Comparison of ENCODE assay signal across 23 cellular contexts in genomic region chr11:111306321-111306720, GRCh38. TPM values are rescaled to one million over a fixed set of nuclear protein-coding genes. Genes with fewer than 3 reads are reported as not detected.
DNase-seq lines count a peak whose midpoint lies in the region; ATAC-seq and TF ChIP-seq lines count a peak whose summit lies in the region.
"Had no signal": no experiment of that assay in that cellular context is flagged by ENCODE, and none has a peak within 500 bp of the region (broad histone marks: within the 10 kb centered on the region; RNA-seq: fewer than 3 reads in every experiment).

No MANE protein-coding gene starts in this region.

- H3K9me3 ChIP-seq in esophagus muscularis mucosa, result no peaks in the 10 kb centered on the region
- no peaks in the 10 kb centered on the region for H3K9me3 ChIP-seq in stomach
- H3K9me3 ChIP-seq in left lung, result no peaks in the 10 kb centered on the region
- H3K9me3 ChIP-seq: A549; BE2C; BLaER1 treated with 17β-estradiol and CSF1 and Interleukin-3, amounts not matched to agents 10 nM and 100 nM had no signal

- H3K27me3 ChIP-seq in esophagus muscularis mucosa, result no peaks in the 10 kb centered on the region
- no peaks in the 10 kb centered on the region for H3K27me3 ChIP-seq in stomach
- peaks cover 0 to 7% of the 10 kb centered on the region in 2 donors for H3K27me3 ChIP-seq in left lung

- ATAC-seq in left lung (no peak), HG02973 (IDR thresholded peaks at IDR 0.05; ENCODE audit: unreplicated experiment) (no peak)
- ATAC-seq: A549, GM23338, HCT116 had no signal

- H3K4me1 ChIP-seq in esophagus muscularis mucosa (peaks cover 0 to 13% (median 9%) of the 10 kb centered on the region in 4 donors), stomach (peaks cover 0 to 51% (median 15%) of the 10 kb centered on the region in 4 donors), left lung (peaks cover 0 to 9% of the 10 kb centered on the region in 2 donors)
- H3K4me1 ChIP-seq: BE2C had no signal

- H3K36me3 ChIP-seq in esophagus muscularis mucosa (peaks cover 0 to 5% (median 0%) of the 10 kb centered on the region in 4 donors), stomach (no peaks in the 10 kb centered on the region), left lung (no peaks in the 10 kb centered on the region)
- H3K36me3 ChIP-seq: BE2C; BLaER1 treated with 17β-estradiol and CSF1 and Interleukin-3, amounts not matched to agents 10 nM and 100 nM had no signal

- WGBS in esophagus muscularis mucosa, result 91% methylated on average over 5 of the region's 5 CpGs
- 70 to 77% (median 75%) methylated on average over 5 of the region's 5 CpGs for WGBS in stomach, 5 donors

- TF ChIP-seq POLR2A in esophagus muscularis mucosa (IDR thresholded peaks at IDR 0.05; ENCODE audit: low read depth) (no peak), stomach (IDR thresholded peaks at IDR 0.05) (no peak)

- TF ChIP-seq CTCF in C4-2B (conservative IDR thresholded peaks at IDR 0.05) (no peak), LNCaP clone FGC (IDR thresholded peaks at IDR 0.05; ENCODE audit: control insufficient read depth, extremely low read depth, insufficient read depth) (no peak), esophagus muscularis mucosa (IDR thresholded peaks at IDR 0.05) (no peak), stomach (IDR thresholded peaks at IDR 0.05) (no peak), left lung (IDR thresholded peaks at IDR 0.05) (no peak)

- 0 out of 2 replicates have a peak overlapping the region, but pooled peaks have one; percentile 57 for H3K4me3 ChIP-seq in LNCaP clone FGC (ENCODE audit: low read depth, low read length)
- no peak overlapping the region for H3K4me3 ChIP-seq in esophagus muscularis mucosa
- H3K4me3 ChIP-seq in stomach, result no peak overlapping the region
- no peak overlapping the region for H3K4me3 ChIP-seq in left lung
- H3K4me3 ChIP-seq: A549; BLaER1 treated with 17β-estradiol and CSF1 and Interleukin-3, amounts not matched to agents 10 nM and 100 nM; GM12878; GM23338 had no signal

- DNase-seq in LNCaP clone FGC (ENCODE audit: low read depth), result no peak
- DNase-seq in esophagus muscularis mucosa (ENCODE audit: extremely low spot score), result peak; percentile 90
- DNase-seq in stomach, result no peak
- DNase-seq in left lung, result no peak
- no peak for DNase-seq in NCI-H1436 (lab: John Stamatoyannopoulos, UW)
- DNase-seq: ACHN; AML-193; BE2C; Calu3; CD4-positive, alpha-beta memory T cell; COR-L47; DMS79; EL; GDM1; H9 had no signal

- H3K27ac ChIP-seq in C4-2B (peak overlapping the region; percentile 26; the same call in 1 of the 2 replicates), esophagus muscularis mucosa (replicated peaks in 1 of 4) (no peak overlapping the region), stomach (peak overlapping the region in 3 of 5 donors; percentile 20 to 99 (median 96)), left lung (no peak overlapping the region)
- H3K27ac ChIP-seq: A549; BLaER1 treated with 17β-estradiol and CSF1 and Interleukin-3, amounts not matched to agents 10 nM and 100 nM had no signal

- TF ChIP-seq EP300 in esophagus muscularis mucosa (IDR thresholded peaks at IDR 0.05) (no peak), stomach (IDR thresholded peaks at IDR 0.05) (no peak)

- intact Hi-C loops in esophagus muscularis mucosa (cut with DNase I) (loop anchor here (10.0 kb wide), 1 partner anchor 48 kb away; no protein-coding TSS in a partner anchor), stomach (cut with DNase I; ENCODE audit: low total_unique reads) (no loop called here), left lung (cut with DNase I) (no loop called here)

RNA-seq across cellular contexts. Expression of gene POU2AF3, which starts 8.0 kb away (rescaled TPM):
- total RNA-seq in esophagus muscularis mucosa (1 to 10 TPM in 2 of 4 donors, under 1 TPM in 1, not detected in 1; 0.99 to 2.9 (median 2.2) TPM), stomach (1 to 10 TPM in 4 of 5 donors, under 1 TPM in 1; 0.58 to 7.6 (median 3.1) TPM), left lung (1 to 10 TPM; 2.7 to 2.8 TPM)
- polyA plus RNA-seq in stomach, result 10 to 100 TPM in 1 of 3 donors, 1 to 10 TPM in 2; 3.3 to 10.1 (median 4.3) TPM
- total RNA-seq: CD4-positive, alpha-beta memory T cell; H4 had no signal
- polyA plus RNA-seq: CD4-positive, alpha-beta memory T cell had no signal

Comparison
In these comparisons a context has a peak if more than half of its experiments do, and no peak if none do; other contexts are left out.
1. H3K27ac ChIP-seq: peak in C4-2B (single experiment) and stomach (3 of 5); none in esophagus muscularis mucosa (0 of 4) and left lung (0 of 2).